In genomic region chr12:93624595-93625294, GRCh38 we compare ENCODE assay signal across 8 cellular contexts. TPM values are rescaled to one million over a fixed set of nuclear protein-coding genes. Genes with fewer than 3 reads are reported as not detected.
DNase-seq lines count a peak whose midpoint lies in the region; ATAC-seq and TF ChIP-seq lines count a peak whose summit lies in the region.

No MANE protein-coding gene starts in this region.

- peaks cover 0 to 3% (median 0%) of the 10 kb centered on the region in 5 donors for H3K4me1 ChIP-seq in subcutaneous abdominal adipose tissue (ENCODE audit: control insufficient read depth in 5 of 5, insufficient read depth in 5 of 5, low read length in 5 of 5)
- H3K4me1 ChIP-seq in ascending aorta = peaks cover 0 to 8% of the 10 kb centered on the region in 2 donors

- H3K27ac ChIP-seq in subcutaneous abdominal adipose tissue (ENCODE audit: low read depth, low read length) (peak overlapping the region; percentile 57), ascending aorta (no peak overlapping the region), substantia nigra (ENCODE audit: low read depth, low read length, poor library complexity, severe bottlenecking) (no peak overlapping the region)

- H3K9me3 ChIP-seq in subcutaneous abdominal adipose tissue (ENCODE audit: control insufficient read depth in 5 of 5, low read length in 5 of 5) (no peaks in the 10 kb centered on the region), ascending aorta (no peaks in the 10 kb centered on the region)

- TF ChIP-seq CTCF in ascending aorta (IDR thresholded peaks at IDR 0.05) = no peak
- TF ChIP-seq CTCF in natural killer cell (IDR thresholded peaks at IDR 0.05) = no peak

- DNase-seq in ACHN (peak; percentile 95), dermis microvascular lymphatic vessel endothelial cell (ENCODE audit: low read depth in 2 of 2) (peak; percentile 40 to 76), ascending aorta (ENCODE audit: low spot score in 2 of 2) (no peak), substantia nigra (lab: John Stamatoyannopoulos, UW) (no peak), natural killer cell (no peak)

- H3K4me3 Mint-ChIP-seq in natural killer cell = no peak overlapping the region

- ATAC-seq in GM19438 (IDR thresholded peaks at IDR 0.05; ENCODE audit: low read depth, unreplicated experiment) (peak; percentile 62), HG03439 (IDR thresholded peaks at IDR 0.05; ENCODE audit: unreplicated experiment) (peak; percentile 80), natural killer cell (no peak)

- H3K4me3 ChIP-seq in subcutaneous abdominal adipose tissue (ENCODE audit: low read depth in 1 of 5, low read length in 5 of 5) (no peak overlapping the region), ascending aorta (no peak overlapping the region)

- H3K36me3 ChIP-seq in subcutaneous abdominal adipose tissue (ENCODE audit: control insufficient read depth in 5 of 5, insufficient read depth in 5 of 5, low read length in 5 of 5) = no peaks in the 10 kb centered on the region
- H3K36me3 ChIP-seq in ascending aorta = no peaks in the 10 kb centered on the region

- no peak overlapping the region for H3K27ac Mint-ChIP-seq in natural killer cell

- H3K27me3 Mint-ChIP-seq in natural killer cell (ENCODE audit: low read depth in 2 of 2) = no peaks in the 10 kb centered on the region

- H3K9ac ChIP-seq in subcutaneous abdominal adipose tissue (ENCODE audit: low read length in 5 of 5) = no peak overlapping the region

- H3K36me3 Mint-ChIP-seq in natural killer cell = no peaks in the 10 kb centered on the region

- H3K9me3 Mint-ChIP-seq in natural killer cell = peaks cover 0 to 2% of the 10 kb centered on the region in 2 donors

- in situ Hi-C loops in ACHN (cut with HindIII; ENCODE audit: low pct_ligation_motif_present, low pct_unique_long_range_greater_than_20kb, low sequenced_read_pairs) = no loop called here

- H3K4me1 Mint-ChIP-seq in natural killer cell = no peaks in the 10 kb centered on the region

- intact Hi-C loops in ascending aorta (cut with DNase I) (no loop called here), natural killer cell (cut with micrococcal nuclease) (no loop called here)

- no peaks in the 10 kb centered on the region for H3K27me3 ChIP-seq in subcutaneous abdominal adipose tissue (ENCODE audit: control insufficient read depth in 5 of 5, insufficient read depth in 4 of 5, low read length in 5 of 5)
- no peaks in the 10 kb centered on the region for H3K27me3 ChIP-seq in ascending aorta

RNA-seq across cellular contexts. Expression of gene SOCS2, which starts 52.3 kb away (rescaled TPM):
- 60.9 and 64.4 TPM in 2 replicates for total RNA-seq in dermis microvascular lymphatic vessel endothelial cell
- 95.8 TPM for total RNA-seq in ascending aorta
- total RNA-seq in natural killer cell = 100 to 1,000 TPM in 1 of 3 donors, 10 to 100 TPM in 2; 13.9 to 110 (median 26.7) TPM

RNA-seq across cellular contexts. Expression of gene CRADD, which starts 52.4 kb away (rescaled TPM):
- total RNA-seq in dermis microvascular lymphatic vessel endothelial cell (9.6 and 11.3 TPM in 2 replicates), ascending aorta (not detected), natural killer cell (10 to 100 TPM; 19.1 to 27.5 (median 26.4) TPM)

Comparison
In these comparisons a context has a peak if more than half of its experiments do, and no peak if none do; other contexts are left out.
1. DNase-seq: peak in ACHN (single experiment) and dermis microvascular lymphatic vessel endothelial cell (2 of 2); none in ascending aorta (0 of 2), substantia nigra (0 of 49) and natural killer cell (single experiment).
2. ATAC-seq: peak in GM19438 (single experiment) and HG03439 (single experiment); none in natural killer cell (0 of 3).